ENCODE assay signal across 22 cellular contexts in the genomic region with DNA sequence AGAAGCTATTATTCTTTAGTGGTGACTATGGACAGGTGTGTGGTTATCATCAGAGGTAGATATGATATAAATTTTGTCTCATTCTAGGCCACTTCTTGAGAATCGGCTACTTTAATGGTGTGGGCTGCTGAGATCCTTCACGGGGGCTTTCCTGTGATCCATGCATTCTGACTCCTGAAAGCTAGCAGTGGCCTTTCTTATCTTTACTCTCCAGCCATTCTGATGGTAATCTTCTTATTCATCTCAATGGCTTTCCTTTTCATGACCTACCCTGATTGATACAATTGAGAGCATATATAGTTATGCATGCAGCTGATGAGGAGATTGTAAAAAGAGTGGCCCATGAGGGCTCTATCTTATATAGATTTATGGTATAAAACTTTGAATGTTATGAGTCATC.
DNase-seq lines count a peak whose midpoint lies in the region; ATAC-seq, FAIRE-seq and TF ChIP-seq lines count a peak whose summit lies in the region.
"Had no signal": no experiment of that assay in that cellular context is flagged by ENCODE, and none has a peak within 500 bp of the region (broad histone marks: within the 10 kb centered on the region; RNA-seq: fewer than 3 reads in every experiment).

No MANE protein-coding gene starts in this region.

- H3K9me3 Mint-ChIP-seq in neural progenitor cell (no peaks in the 10 kb centered on the region), T-cell (no peaks in the 10 kb centered on the region)
- H3K9me3 Mint-ChIP-seq: HFFc6 had no signal

- H3K4me3 ChIP-seq in A549 (no peak overlapping the region), HUES48 (ENCODE audit: low read depth, low read length) (no peak overlapping the region), neural progenitor cell (no peak overlapping the region), right lobe of liver (no peak overlapping the region)
- H3K4me3 ChIP-seq: HAP-1 had no signal

- H3K9ac ChIP-seq in HUES48 (ENCODE audit: low read depth, low read length) (no peak overlapping the region), neural progenitor cell (no peak overlapping the region)

- no peak for TF ChIP-seq POLR2A in A549 (IDR thresholded peaks at IDR 0.05; ENCODE audit: low read length)
- no peak for TF ChIP-seq POLR2A in right lobe of liver (IDR thresholded peaks at IDR 0.05)

- no peak for FAIRE-seq in A549 (lab: Jason Lieb, UNC)
- FAIRE-seq: A204.1, G401.6, GM12892, H54 had no signal

- CTCF ChIA-PET in A549 (lab: Yijun Ruan, JAX) (no interaction called here), T-cell (lab: Charles Lee) (no interaction called here)

- DNase-seq in A549 (ENCODE audit: low read depth in 1 of 2, low spot score in 1 of 2), result no peak
- DNase-seq in epithelial cell of prostate (ENCODE audit: low read depth, low spot score), result no peak
- no peak for DNase-seq in neural progenitor cell (ENCODE audit: low spot score)
- no peak for DNase-seq in NCI-H1417 treated with DMSO at 0.1 percent for 48 hours (lab: John Stamatoyannopoulos, UW)
- no peak for DNase-seq in T-cell
- DNase-seq in right lobe of liver, result no peak
- DNase-seq: C1 segment of cervical spinal cord; Calu3; CD4-positive, alpha-beta memory T cell; COR-L47; DMS53; DMS79 treated with DMSO at 0.1 percent for 48 hours; GOT3; HFFc6 had no signal

- H3K79me2 ChIP-seq in neural progenitor cell (ENCODE audit: low read depth), result no peaks in the 10 kb centered on the region

- no peak overlapping the region for H3K4me3 Mint-ChIP-seq in neural progenitor cell
- no peak overlapping the region for H3K4me3 Mint-ChIP-seq in T-cell
- H3K4me3 Mint-ChIP-seq: CD4-positive, alpha-beta memory T cell; HFFc6 had no signal

- peaks cover 55% of the 10 kb centered on the region for H3F3A ChIP-seq in neural progenitor cell (ENCODE audit: low read depth)

- H3K4me1 ChIP-seq in A549, result peaks cover 16% of the 10 kb centered on the region; the same call in 2 of the 3 replicates
- peaks cover 21% of the 10 kb centered on the region for H3K4me1 ChIP-seq in HUES48 (ENCODE audit: control insufficient read depth, insufficient read depth, low read length)
- peaks cover 57% of the 10 kb centered on the region for H3K4me1 ChIP-seq in neural progenitor cell
- H3K4me1 ChIP-seq in right lobe of liver, result no peaks in the 10 kb centered on the region
- H3K4me1 ChIP-seq: HAP-1 had no signal

- no peak for TF ChIP-seq EP300 in A549 (IDR thresholded peaks at IDR 0.05)

- no peaks in the 10 kb centered on the region for H3K27me3 Mint-ChIP-seq in neural progenitor cell (ENCODE audit: insufficient read depth, low read depth)
- peaks cover 0 to 4% of the 10 kb centered on the region in 2 donors for H3K27me3 Mint-ChIP-seq in T-cell

- H3K27ac Mint-ChIP-seq in neural progenitor cell (no peak overlapping the region), T-cell (no peak overlapping the region)
- H3K27ac Mint-ChIP-seq: CD4-positive, alpha-beta memory T cell; HFFc6 had no signal

- H3K27me3 ChIP-seq in HUES48 (ENCODE audit: control insufficient read depth, insufficient read depth, low read length) (no peaks in the 10 kb centered on the region), neural progenitor cell (no peaks in the 10 kb centered on the region), right lobe of liver (no peaks in the 10 kb centered on the region)

- POLR2A ChIA-PET in A549 (lab: Yijun Ruan, JAX), result no interaction called here
- POLR2A ChIA-PET in T-cell (lab: Charles Lee), result no interaction called here

- H3K27ac ChIP-seq in A549 (no peak overlapping the region), HUES48 (ENCODE audit: low read depth, low read length) (peak overlapping the region; percentile 53), epithelial cell of prostate (peak overlapping the region; percentile 95), neural progenitor cell (peak overlapping the region; percentile 88), right lobe of liver (no peak overlapping the region)
- H3K27ac ChIP-seq: 22Rv1 had no signal

- intact Hi-C loops in right lobe of liver (cut with DNase I), result no loop called here

- no peak overlapping the region for H2AFZ ChIP-seq in neural progenitor cell (replicated peaks)

- H3K4me2 ChIP-seq in A549 (no peak overlapping the region), neural progenitor cell (peak overlapping the region; percentile 63)

- H4K20me1 ChIP-seq in neural progenitor cell (ENCODE audit: low read depth), result no peaks in the 10 kb centered on the region

- TF ChIP-seq CTCF in A549 (IDR thresholded peaks at IDR 0.05) (no peak), neural progenitor cell (IDR thresholded peaks at IDR 0.05) (no peak), right lobe of liver (IDR thresholded peaks at IDR 0.05) (no peak)

- 33% methylated on average over 2 of the region's 2 CpGs for WGBS in A549 (ENCODE audit: missing lambda C conversion rate)
- WGBS in right lobe of liver (ENCODE audit: insufficient coverage, low coverage, low lambda C conversion rate, missing lambda C conversion rate), result 49% methylated on average over 2 of the region's 2 CpGs

- H3K9me3 ChIP-seq in A549 (no peaks in the 10 kb centered on the region), HUES48 (ENCODE audit: control insufficient read depth, insufficient read depth, low read length) (no peaks in the 10 kb centered on the region), neural progenitor cell (ENCODE audit: low read depth) (no peaks in the 10 kb centered on the region), right lobe of liver (no peaks in the 10 kb centered on the region)
- H3K9me3 ChIP-seq: HAP-1 had no signal

- H3K36me3 ChIP-seq in HUES48 (ENCODE audit: control insufficient read depth, insufficient read depth, low read length), result no peaks in the 10 kb centered on the region
- no peaks in the 10 kb centered on the region for H3K36me3 ChIP-seq in neural progenitor cell
- H3K36me3 ChIP-seq in right lobe of liver, result no peaks in the 10 kb centered on the region
- H3K36me3 ChIP-seq: HAP-1 had no signal

- H3K4me1 Mint-ChIP-seq in neural progenitor cell (peaks cover 42% of the 10 kb centered on the region), T-cell (no peaks in the 10 kb centered on the region)

- H3K36me3 Mint-ChIP-seq in neural progenitor cell, result no peaks in the 10 kb centered on the region
- H3K36me3 Mint-ChIP-seq in T-cell, result no peaks in the 10 kb centered on the region
- H3K36me3 Mint-ChIP-seq: CD4-positive, alpha-beta memory T cell had no signal

- ATAC-seq in A549 (no peak), T-cell (replicated peaks in 1 of 4) (no peak), right lobe of liver (no peak), GM21529 (IDR thresholded peaks at IDR 0.05; ENCODE audit: unreplicated experiment) (no peak)

- TF ChIP-seq RAD21 in A549 (conservative IDR thresholded peaks at IDR 0.05 in 1 of 2, IDR thresholded peaks at IDR 0.05 in 1 of 2), result no peak

TF ChIP-seq in A549, 52 proteins besides CTCF, POLR2A, EP300 and RAD21:
- no peak for TF ChIP-seq FOSL2 (IDR thresholded peaks at IDR 0.05)
- 0 out of 2 replicates have a peak, but pooled peaks have one; percentile 40 for TF ChIP-seq FOSL2 (CRISPR knock-in tag; IDR thresholded peaks at IDR 0.05)
- TF ChIP-seq MAFK (IDR thresholded peaks at IDR 0.05; ENCODE audit: partially characterized antibody), result no peak

Comparison
In these comparisons a context has a peak if more than half of its experiments do, and no peak if none do; other contexts are left out.
1. H3K27ac ChIP-seq: peak in HUES48 (single experiment), epithelial cell of prostate (single experiment) and neural progenitor cell (single experiment); none in A549 (0 of 2) and right lobe of liver (0 of 3).